Comparison of ENCODE assay signal across 10 cellular contexts in the genomic region with DNA sequence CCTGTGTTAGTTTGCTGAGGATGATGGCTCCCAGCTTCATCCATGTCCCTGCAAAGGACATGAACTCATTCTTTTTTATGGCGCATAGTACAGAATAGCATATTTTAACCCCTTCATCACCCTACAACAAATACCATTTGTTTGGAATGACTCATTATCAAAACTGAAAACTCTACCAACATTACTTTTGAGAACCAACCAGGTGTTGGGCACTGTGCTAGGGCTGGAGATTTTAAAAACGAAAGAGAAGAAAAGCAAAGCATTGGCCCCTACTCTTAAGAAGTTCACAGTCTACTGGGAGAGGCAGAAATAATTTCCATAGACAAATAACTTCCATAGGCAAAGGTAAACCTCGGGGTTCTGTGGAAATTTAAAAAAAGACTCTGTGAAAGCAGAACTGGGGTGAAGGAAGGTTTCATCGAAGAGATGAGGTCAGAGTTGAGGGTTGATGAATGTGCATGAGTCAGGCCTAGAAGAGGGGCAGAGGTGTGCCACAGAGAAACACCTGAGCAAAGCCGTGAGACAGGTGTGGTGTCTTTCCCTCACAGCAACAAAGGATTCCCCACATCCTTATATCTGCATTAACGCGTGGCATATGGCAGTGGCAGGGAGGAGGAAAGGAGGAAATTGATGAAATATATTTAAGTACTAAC. TPM values are rescaled to one million over a fixed set of nuclear protein-coding genes. Genes with fewer than 3 reads are reported as not detected.
DNase-seq lines count a peak whose midpoint lies in the region; ATAC-seq and TF ChIP-seq lines count a peak whose summit lies in the region.
"Had no signal": no experiment of that assay in that cellular context is flagged by ENCODE, and none has a peak within 500 bp of the region (broad histone marks: within the 10 kb centered on the region; RNA-seq: fewer than 3 reads in every experiment).

No MANE protein-coding gene starts in this region.

- H3K9me3 ChIP-seq in esophagus squamous epithelium: no peaks in the 10 kb centered on the region
- no peaks in the 10 kb centered on the region for H3K9me3 ChIP-seq in sigmoid colon

- H3K27me3 ChIP-seq in esophagus squamous epithelium (no peaks in the 10 kb centered on the region), sigmoid colon (no peaks in the 10 kb centered on the region)

- WGBS in esophagus squamous epithelium, 2 donors: 36 to 52% methylated on average over 7 of the region's 7 CpGs
- 40 to 55% methylated on average over 7 of the region's 7 CpGs for WGBS in sigmoid colon, 2 donors

- no peaks in the 10 kb centered on the region for H3K36me3 ChIP-seq in esophagus squamous epithelium
- no peaks in the 10 kb centered on the region for H3K36me3 ChIP-seq in sigmoid colon

- TF ChIP-seq CTCF in esophagus squamous epithelium (IDR thresholded peaks at IDR 0.05): no peak
- TF ChIP-seq CTCF in sigmoid colon (IDR thresholded peaks at IDR 0.05): no peak

- H3K4me1 ChIP-seq in esophagus squamous epithelium (peaks cover 0 to 17% (median 0%) of the 10 kb centered on the region in 3 donors), sigmoid colon (peaks cover 0 to 3% (median 0%) of the 10 kb centered on the region in 4 donors)

- peak; percentile 50 for ATAC-seq in HG02981 (IDR thresholded peaks at IDR 0.05; ENCODE audit: unreplicated experiment)

- TF ChIP-seq POLR2A in esophagus squamous epithelium (IDR thresholded peaks at IDR 0.05) (no peak), sigmoid colon (IDR thresholded peaks at IDR 0.05) (no peak)

- peak overlapping the region in 3 of 4 donors; percentile 45 to 65 (median 57) for H3K27ac ChIP-seq in esophagus squamous epithelium
- H3K27ac ChIP-seq in sigmoid colon: no peak overlapping the region

- DNase-seq in DMS79 treated with DMSO at 0.1 percent for 48 hours (lab: John Stamatoyannopoulos, UW): peak; percentile 97
- DNase-seq in NCI-H748 (lab: John Stamatoyannopoulos, UW; ENCODE audit: unreplicated experiment): peak; percentile 89
- no peak for DNase-seq in esophagus squamous epithelium (lab: John Stamatoyannopoulos, UW)
- no peak for DNase-seq in glomerular visceral epithelial cell (ENCODE audit: extremely low spot score)
- DNase-seq in sigmoid colon: no peak
- no peak for DNase-seq in activated CD8-positive, alpha-beta memory T cell treated with anti-CD3 and anti-CD28 coated beads, Interleukin-2, amount 50 U/mL, for 48 hours
- DNase-seq in activated CD4-positive, alpha-beta T cell treated with anti-CD3 and anti-CD28 coated beads, Interleukin-2, amount 50 U/mL, for 4 hours: no peak
- DNase-seq: DND-41, NCI-H524 treated with DMSO at 0.1 percent for 48 hours had no signal

- intact Hi-C loops in esophagus squamous epithelium (cut with DNase I) (no loop called here), sigmoid colon (cut with DNase I) (no loop called here)

- H3K4me3 ChIP-seq in esophagus squamous epithelium (no peak overlapping the region), sigmoid colon (no peak overlapping the region)

- TF ChIP-seq EP300 in sigmoid colon (IDR thresholded peaks at IDR 0.05): no peak

RNA-seq across cellular contexts. Expression of a gene that starts 51.0 kb away (rescaled TPM):
- total RNA-seq in esophagus squamous epithelium (1 to 10 TPM in 3 of 4 donors, under 1 TPM in 1; 0.61 to 2.9 (median 1.3) TPM), sigmoid colon (1 to 10 TPM in 3 of 4 donors, under 1 TPM in 1; 0.99 to 5.0 (median 4.4) TPM)
- polyA plus RNA-seq in sigmoid colon: 1 to 10 TPM in 2 of 3 donors, not detected in 1; 2.4 to 3.9 TPM

Comparison
In these comparisons a context has a peak if more than half of its experiments do, and no peak if none do; other contexts are left out.
1. DNase-seq: peak in DMS79 treated with DMSO at 0.1 percent for 48 hours (single experiment) and NCI-H748 (single experiment); none in esophagus squamous epithelium (single experiment), glomerular visceral epithelial cell (single experiment), sigmoid colon (single experiment), activated CD8-positive, alpha-beta memory T cell treated with anti-CD3 and anti-CD28 coated beads, Interleukin-2, amount 50 U/mL, for 48 hours (single experiment) and activated CD4-positive, alpha-beta T cell treated with anti-CD3 and anti-CD28 coated beads, Interleukin-2, amount 50 U/mL, for 4 hours (0 of 2).
2. H3K27ac ChIP-seq: peak in esophagus squamous epithelium (3 of 4); none in sigmoid colon (0 of 4).